28 cellular contexts compared by ENCODE assay signal in genomic region chr3:161230621-161231195, GRCh38.
"Had no signal": no experiment of that assay in that cellular context is flagged by ENCODE, and none has a peak within 500 bp of the region (broad histone marks: within the 10 kb centered on the region; RNA-seq: fewer than 3 reads in every experiment).

No MANE protein-coding gene starts in this region.

- H3K27me3 Mint-ChIP-seq: activated CD8-positive, alpha-beta memory T cell treated with anti-CD3 and anti-CD28 coated beads, Interleukin-2, amount 10 ng/mL, durations not matched to agents 7 days and 5 days; activated CD8-positive, alpha-beta T cell treated with anti-CD3 and anti-CD28 coated beads for 36 hours; activated naive CD4-positive, alpha-beta T cell treated with anti-CD3 and anti-CD28 coated beads, Interleukin-2, amount 50 U/mL, for 24 hours; activated naive CD8-positive, alpha-beta T cell treated with anti-CD3 and anti-CD28 coated beads, Interleukin-2, amount 50 U/mL, for 24 hours; naive thymus-derived CD4-positive, alpha-beta T cell; progenitor cell of endocrine pancreas; stimulated activated memory B cell treated with anti-CD40 and anti-IgM and Interleukin-4, amounts not matched to agents 10 μg/mL and 1 μg/mL and 100 μg/mL, for 72 hours had no signal

- H3K36me3 Mint-ChIP-seq: stimulated activated memory B cell treated with anti-CD40 and anti-IgM and Interleukin-4, amounts not matched to agents 10 μg/mL and 1 μg/mL and 100 μg/mL, for 72 hours had no signal

- H3K4me1 Mint-ChIP-seq: immature natural killer cell; stimulated activated memory B cell treated with anti-CD40 and anti-IgM and Interleukin-4, amounts not matched to agents 10 μg/mL and 1 μg/mL and 100 μg/mL, for 72 hours had no signal

- H3K4me1 ChIP-seq: breast epithelium, suprapubic skin had no signal

- ATAC-seq: activated CD8-positive, alpha-beta memory T cell treated with anti-CD3 and anti-CD28 coated beads, Interleukin-2, amount 10 ng/mL, durations not matched to agents 7 days and 5 days; activated CD8-positive, alpha-beta T cell treated with anti-CD3 and anti-CD28 coated beads for 36 hours; activated naive CD8-positive, alpha-beta T cell treated with anti-CD3 and anti-CD28 coated beads, Interleukin-2, amount 50 U/mL, for 24 hours; gastroesophageal sphincter; left lobe of liver; naive thymus-derived CD4-positive, alpha-beta T cell; sciatic nerve; stimulated activated memory B cell treated with anti-CD40 and anti-IgM and Interleukin-4, amounts not matched to agents 10 μg/mL and 1 μg/mL and 100 μg/mL, for 72 hours had no signal

- H3K4me3 Mint-ChIP-seq: activated CD8-positive, alpha-beta memory T cell treated with anti-CD3 and anti-CD28 coated beads, Interleukin-2, amount 10 ng/mL, durations not matched to agents 7 days and 5 days; activated CD8-positive, alpha-beta T cell treated with anti-CD3 and anti-CD28 coated beads for 36 hours; activated naive CD4-positive, alpha-beta T cell treated with anti-CD3 and anti-CD28 coated beads, Interleukin-2, amount 50 U/mL, for 24 hours; activated naive CD8-positive, alpha-beta T cell treated with anti-CD3 and anti-CD28 coated beads, Interleukin-2, amount 50 U/mL, for 24 hours; immature natural killer cell; naive thymus-derived CD4-positive, alpha-beta T cell; stimulated activated memory B cell treated with anti-CD40 and anti-IgM and Interleukin-4, amounts not matched to agents 10 μg/mL and 1 μg/mL and 100 μg/mL, for 72 hours had no signal

- H3K4me3 ChIP-seq: breast epithelium, gastroesophageal sphincter, lung, ovary, stomach, suprapubic skin, tibial artery had no signal

- H3K27ac ChIP-seq: breast epithelium, gastroesophageal sphincter, ovary, stomach, suprapubic skin, tibial artery had no signal

- H3K27me3 ChIP-seq: breast epithelium, gastroesophageal sphincter, ovary, stomach, suprapubic skin, tibial artery had no signal

- H3K36me3 ChIP-seq: breast epithelium, ovary had no signal

- H3K9me3 Mint-ChIP-seq: activated CD8-positive, alpha-beta T cell treated with anti-CD3 and anti-CD28 coated beads for 36 hours; activated naive CD4-positive, alpha-beta T cell treated with anti-CD3 and anti-CD28 coated beads, Interleukin-2, amount 50 U/mL, for 24 hours; activated naive CD8-positive, alpha-beta T cell treated with anti-CD3 and anti-CD28 coated beads, Interleukin-2, amount 50 U/mL, for 24 hours; activated T-helper 2 cell treated with anti-CD3 and anti-CD28 coated beads, Interferon-gamma antibody, Interleukin-2, Interleukin-4, amounts not matched to agents 10 μg/mL and 5 μg/mL and 100 μg/mL, durations not matched to agents 14 hours and 24 hours and 36 hours; immature natural killer cell; naive thymus-derived CD4-positive, alpha-beta T cell; stimulated activated memory B cell treated with anti-CD40 and anti-IgM and Interleukin-4, amounts not matched to agents 10 μg/mL and 1 μg/mL and 100 μg/mL, for 72 hours had no signal

- H3K27ac Mint-ChIP-seq: activated CD8-positive, alpha-beta memory T cell treated with anti-CD3 and anti-CD28 coated beads, Interleukin-2, amount 10 ng/mL, durations not matched to agents 7 days and 5 days; activated CD8-positive, alpha-beta T cell treated with anti-CD3 and anti-CD28 coated beads for 36 hours; activated naive CD4-positive, alpha-beta T cell treated with anti-CD3 and anti-CD28 coated beads, Interleukin-2, amount 50 U/mL, for 24 hours; activated naive CD8-positive, alpha-beta T cell treated with anti-CD3 and anti-CD28 coated beads, Interleukin-2, amount 50 U/mL, for 24 hours; activated T-helper 2 cell treated with anti-CD3 and anti-CD28 coated beads, Interferon-gamma antibody, Interleukin-2, Interleukin-4, amounts not matched to agents 10 μg/mL and 5 μg/mL and 100 μg/mL, durations not matched to agents 14 hours and 24 hours and 36 hours; immature natural killer cell; naive thymus-derived CD4-positive, alpha-beta T cell; progenitor cell of endocrine pancreas; stimulated activated memory B cell treated with anti-CD40 and anti-IgM and Interleukin-4, amounts not matched to agents 10 μg/mL and 1 μg/mL and 100 μg/mL, for 72 hours had no signal

- H3K9me3 ChIP-seq: breast epithelium, gastroesophageal sphincter, ovary, stomach, suprapubic skin, tibial artery had no signal

- DNase-seq: activated CD4-positive, alpha-beta T cell treated with anti-CD3 and anti-CD28 coated beads, Interleukin-2, amount 50 U/mL, for 1 hour; activated CD4-positive, CD25-positive, alpha-beta regulatory T cell treated with anti-CD3 and anti-CD28 coated beads, Interleukin-2, amount 50 U/mL, for 72 hours; activated CD8-positive, alpha-beta memory T cell treated with anti-CD3 and anti-CD28 coated beads, Interleukin-2, amount 10 ng/mL, durations not matched to agents 7 days and 5 days; activated CD8-positive, alpha-beta T cell treated with anti-CD3 and anti-CD28 coated beads for 36 hours; activated naive CD8-positive, alpha-beta T cell treated with anti-CD3 and anti-CD28 coated beads, Interleukin-2, amount 50 U/mL, for 24 hours; activated T-cell treated with anti-CD3 and anti-CD28 coated beads, Interleukin-2, amount 50 U/mL, for 48 hours; dermis blood vessel endothelial cell; effector CD4-positive, alpha-beta T cell; hypothalamus; immature natural killer cell; naive thymus-derived CD4-positive, alpha-beta T cell; ovary; small intestine; stimulated activated CD4-positive, alpha-beta T cell treated with anti-CD3 and anti-CD28 coated beads, Interleukin-4, amount 100 ng/mL, for 24 hours; stimulated activated CD8-positive, alpha-beta memory T cell treated with anti-CD3 and anti-CD28 coated beads, Interleukin-4, amount 100 ng/mL, for 48 hours; stomach; T-helper 2 cell; tibial artery had no signal
